Comparison of ENCODE assay signal across 29 cellular contexts in genomic region chr13:89977203-89977602, GRCh38.
"Had no signal": no experiment of that assay in that cellular context is flagged by ENCODE, and none has a peak within 500 bp of the region (broad histone marks: within the 10 kb centered on the region; RNA-seq: fewer than 3 reads in every experiment).

No MANE protein-coding gene starts in this region.

- H3K9ac ChIP-seq: neural progenitor cell, parathyroid adenoma had no signal

- H3K9me3 Mint-ChIP-seq: nephron; neural progenitor cell; stimulated activated memory B cell treated with anti-CD40 and anti-IgM and Interleukin-4, amounts not matched to agents 10 μg/mL and 1 μg/mL and 100 μg/mL, for 72 hours; type B pancreatic cell had no signal

- H3K27ac Mint-ChIP-seq: natural killer cell; nephron; neural progenitor cell; progenitor cell of endocrine pancreas; stimulated activated memory B cell treated with anti-CD40 and anti-IgM and Interleukin-4, amounts not matched to agents 10 μg/mL and 1 μg/mL and 100 μg/mL, for 72 hours; stimulated activated naive CD8-positive, alpha-beta T cell treated with anti-CD3 and anti-CD28 coated beads, Interleukin-15, amount 100 ng/mL, for 72 hours; type B pancreatic cell had no signal

- H3K79me2 ChIP-seq: parathyroid adenoma had no signal

- FAIRE-seq: small intestine had no signal

- H3K4me3 ChIP-seq: neural progenitor cell, ovary, psoas muscle, right lobe of liver, sigmoid colon, suprapubic skin, testis, tibial artery, transverse colon, upper lobe of right lung, uterus had no signal

- H3K27ac ChIP-seq: neural progenitor cell, ovary, parathyroid adenoma, psoas muscle, right lobe of liver, sigmoid colon, suprapubic skin, testis, tibial artery, transverse colon, upper lobe of right lung, uterus had no signal

- H3K9me3 ChIP-seq: ovary, psoas muscle, right lobe of liver, sigmoid colon, suprapubic skin, testis, tibial artery, transverse colon, upper lobe of right lung, uterus had no signal

- DNase-seq: natural killer cell; occipital lobe; ovary; posterior cingulate gyrus; psoas muscle; right cardiac atrium; right lobe of liver; sigmoid colon; small intestine; stimulated activated CD4-positive, alpha-beta T cell treated with anti-CD3 and anti-CD28 coated beads, Interleukin-1b, Interleukin-23, amount 100 ng/mL, for 48 hours; stimulated activated CD4-positive, alpha-beta T cell treated with anti-CD3 and anti-CD28 coated beads, Interleukin-4, amount 100 ng/mL, for 1 hour; stimulated activated CD4-positive, alpha-beta T cell treated with anti-CD3 and anti-CD28 coated beads, Interleukin-4, amount 100 ng/mL, for 4 hours; stimulated activated CD8-positive, alpha-beta memory T cell treated with anti-CD3 and anti-CD28 coated beads, Interleukin-4, amount 100 ng/mL, for 48 hours; stimulated activated naive CD4-positive, alpha-beta T cell; stimulated activated naive CD8-positive, alpha-beta T cell treated with anti-CD3 and anti-CD28 coated beads, Interleukin-15, amount 100 ng/mL, for 72 hours; stimulated activated naive CD8-positive, alpha-beta T cell treated with anti-CD3 and anti-CD28 coated beads, Interleukin-15, Interleukin-2, amounts not matched to agents 100 U/mL and 50 U/mL, for 24 hours; substantia nigra; testis; tibial artery; transverse colon; upper lobe of right lung; uterus had no signal

- H3K4me2 ChIP-seq: neural progenitor cell had no signal

- H3K36me3 Mint-ChIP-seq: natural killer cell; neural progenitor cell; stimulated activated memory B cell treated with anti-CD40 and anti-IgM and Interleukin-4, amounts not matched to agents 10 μg/mL and 1 μg/mL and 100 μg/mL, for 72 hours; type B pancreatic cell had no signal

- H3K4me1 Mint-ChIP-seq: natural killer cell; nephron; neural progenitor cell; stimulated activated memory B cell treated with anti-CD40 and anti-IgM and Interleukin-4, amounts not matched to agents 10 μg/mL and 1 μg/mL and 100 μg/mL, for 72 hours; stimulated activated naive CD8-positive, alpha-beta T cell treated with anti-CD3 and anti-CD28 coated beads, Interleukin-15, amount 100 ng/mL, for 72 hours had no signal

- ATAC-seq: natural killer cell; psoas muscle; right cardiac atrium; right lobe of liver; stimulated activated memory B cell treated with anti-CD40 and anti-IgM and Interleukin-4, amounts not matched to agents 10 μg/mL and 1 μg/mL and 100 μg/mL, for 72 hours; stimulated activated naive CD8-positive, alpha-beta T cell treated with anti-CD3 and anti-CD28 coated beads, Interleukin-15, amount 100 ng/mL, for 72 hours; stimulated activated naive CD8-positive, alpha-beta T cell treated with anti-CD3 and anti-CD28 coated beads, Interleukin-15, Interleukin-2, amounts not matched to agents 100 U/mL and 50 U/mL, for 24 hours; upper lobe of right lung had no signal

- H2AFZ ChIP-seq: neural progenitor cell, parathyroid adenoma had no signal

- H3K4me1 ChIP-seq: neural progenitor cell, parathyroid adenoma, psoas muscle, right lobe of liver, sigmoid colon, suprapubic skin, testis, tibial artery, transverse colon, upper lobe of right lung, uterus had no signal

- H3K4me3 Mint-ChIP-seq: natural killer cell; nephron; neural progenitor cell; stimulated activated memory B cell treated with anti-CD40 and anti-IgM and Interleukin-4, amounts not matched to agents 10 μg/mL and 1 μg/mL and 100 μg/mL, for 72 hours; stimulated activated naive CD8-positive, alpha-beta T cell treated with anti-CD3 and anti-CD28 coated beads, Interleukin-15, amount 100 ng/mL, for 72 hours; type B pancreatic cell had no signal

- H3K27me3 ChIP-seq: neural progenitor cell, ovary, right lobe of liver, sigmoid colon, suprapubic skin, testis, tibial artery, transverse colon, upper lobe of right lung, uterus had no signal

- H3K36me3 ChIP-seq: neural progenitor cell, ovary, right lobe of liver, sigmoid colon, suprapubic skin, tibial artery, transverse colon, upper lobe of right lung, uterus had no signal

- H3K27me3 Mint-ChIP-seq: progenitor cell of endocrine pancreas; stimulated activated memory B cell treated with anti-CD40 and anti-IgM and Interleukin-4, amounts not matched to agents 10 μg/mL and 1 μg/mL and 100 μg/mL, for 72 hours; stimulated activated naive CD8-positive, alpha-beta T cell treated with anti-CD3 and anti-CD28 coated beads, Interleukin-15, amount 100 ng/mL, for 72 hours; type B pancreatic cell had no signal
